Comparison of ENCODE assay signal across 7 cellular contexts in the genomic region with DNA sequence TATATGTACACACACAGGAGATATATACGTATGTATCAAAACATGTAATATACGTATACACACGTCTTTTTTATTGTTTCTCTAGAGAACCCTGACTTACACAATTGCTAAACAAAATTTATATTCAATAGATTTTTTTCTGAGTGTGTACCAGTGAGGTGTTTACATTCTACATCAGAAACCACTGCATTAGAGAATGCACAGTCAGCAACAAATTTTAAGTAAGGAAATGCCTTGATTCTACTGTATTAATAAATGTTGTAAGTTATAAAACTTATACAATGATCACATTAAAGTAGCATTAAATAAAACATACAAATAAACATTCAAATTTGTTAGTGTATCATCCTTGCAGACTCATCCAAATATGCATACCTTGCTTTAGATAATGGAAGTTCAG.
"Had no signal": no experiment of that assay in that cellular context is flagged by ENCODE, and none has a peak within 500 bp of the region (broad histone marks: within the 10 kb centered on the region; RNA-seq: fewer than 3 reads in every experiment).

No MANE protein-coding gene starts in this region.

- H3K4me3 ChIP-seq: GM23338, HAP-1 had no signal

- DNase-seq: H7, HFFc6, KG1 had no signal

- H3K9me3 ChIP-seq: HAP-1 had no signal

- H2AFZ ChIP-seq: GM23338 had no signal

- H3K36me3 ChIP-seq: HAP-1 had no signal

- H3K4me1 ChIP-seq: HAP-1 had no signal

- H3K27ac ChIP-seq: HL-60 had no signal

- H3K4me2 ChIP-seq: GM23338 had no signal

- ATAC-seq: GM23338, HCT116 had no signal
